30 cellular contexts compared by ENCODE assay signal in genomic region chr15:63109498-63110290, GRCh38. TPM values are rescaled to one million over a fixed set of nuclear protein-coding genes. Genes with fewer than 3 reads are reported as not detected.
DNase-seq lines count a peak whose midpoint lies in the region; ATAC-seq, FAIRE-seq and TF ChIP-seq lines count a peak whose summit lies in the region.
"Had no signal": no experiment of that assay in that cellular context is flagged by ENCODE, and none has a peak within 500 bp of the region (broad histone marks: within the 10 kb centered on the region; RNA-seq: fewer than 3 reads in every experiment).

No MANE protein-coding gene starts in this region.

- no peak overlapping the region for H3K4me3 Mint-ChIP-seq in CD8-positive, alpha-beta T cell
- H3K4me3 Mint-ChIP-seq: activated naive CD4-positive, alpha-beta T cell treated with anti-CD3 and anti-CD28 coated beads, Interleukin-2, amount 10 ng/mL, durations not matched to agents 7 days and 5 days; activated T-helper 1 cell treated with anti-CD3 and anti-CD28 coated beads, Interleukin-12 subunit alpha, Interleukin-12 subunit beta, Interleukin-2, Interleukin-4 antibody, amounts not matched to agents 30 ng/mL and 10 ng/mL and 1 ng/mL, durations not matched to agents 14 hours and 24 hours and 36 hours; B cell; effector memory CD8-positive, alpha-beta T cell; naive thymus-derived CD4-positive, alpha-beta T cell; stimulated activated naive B cell treated with anti-CD40 and anti-IgM and Interleukin-4, amounts not matched to agents 10 μg/mL and 1 μg/mL and 100 μg/mL, for 72 hours had no signal

- H3K27ac ChIP-seq in A549 (peak overlapping the region; percentile 84 to 92), right lobe of liver (peak overlapping the region in 1 of 3 donors; percentile 56), MM.1S (ENCODE audit: low read length) (no peak overlapping the region)
- H3K27ac ChIP-seq in CD8-positive, alpha-beta T cell (ENCODE audit: low read depth, low read length) = no peak overlapping the region
- H3K27ac ChIP-seq: left ventricle myocardium inferior, Peyer's patch, suprapubic skin had no signal

- POLR2A ChIA-PET in A549 (lab: Yijun Ruan, JAX) = interaction anchor here (1.9 kb wide), 1 partner anchor 41 kb away, joined by 8 read pairs; no protein-coding TSS in a partner anchor
- POLR2A ChIA-PET in CD8-positive, alpha-beta T cell (lab: Charles Lee) = no interaction called here

- WGBS in A549 (ENCODE audit: missing lambda C conversion rate) = 91% methylated on average over 4 of the region's 4 CpGs
- WGBS in right lobe of liver (ENCODE audit: insufficient coverage, low coverage, low lambda C conversion rate, missing lambda C conversion rate) = 57% methylated on average over 4 of the region's 4 CpGs

- TF ChIP-seq RAD21 in A549 (conservative IDR thresholded peaks at IDR 0.05 in 1 of 2, IDR thresholded peaks at IDR 0.05 in 1 of 2) = no peak

- no peak for DNase-seq in A549 (ENCODE audit: low read depth in 1 of 2, low spot score in 1 of 2)
- peak; percentile 83 for DNase-seq in OCI-M2 (lab: John Stamatoyannopoulos, UW; ENCODE audit: unreplicated experiment)
- peak; percentile 75 for DNase-seq in choroid plexus epithelial cell (ENCODE audit: low read depth)
- peak in 2 of 3 donors; percentile 67 to 72 for DNase-seq in right lobe of liver
- DNase-seq in RKO (ENCODE audit: low spot score) = no peak
- DNase-seq in MM.1S = no peak
- no peak for DNase-seq in CD8-positive, alpha-beta T cell
- no peak for DNase-seq in stimulated activated CD4-positive, alpha-beta T cell treated with anti-CD3 and anti-CD28 coated beads, Interleukin-2, amount 100 ng/mL, for 24 hours
- DNase-seq: activated CD4-positive, alpha-beta T cell treated with anti-CD3 and anti-CD28 coated beads, Interleukin-2, amount 50 U/mL, for 48 hours; activated naive CD4-positive, alpha-beta T cell treated with anti-CD3 and anti-CD28 coated beads, Interleukin-2, amount 10 ng/mL, durations not matched to agents 7 days and 5 days; cortex of kidney; DMS153; effector memory CD8-positive, alpha-beta T cell; GOT3; left ventricle myocardium inferior; midbrain; naive thymus-derived CD4-positive, alpha-beta T cell; NCI-H1092; NCI-H187 treated with DMSO at 0.1 percent for 48 hours; NK-92 treated with Interleukin-12 subunit alpha and Interleukin-12 subunit beta, amount 100 ng/mL, for 24 hours; Peyer's patch; retina; SIG-M5; stimulated activated CD4-positive, alpha-beta T cell treated with anti-CD3 and anti-CD28 coated beads, Interleukin-12 subunit alpha, Interleukin-12 subunit beta, amount 100 ng/mL, for 4 hours; stimulated activated CD4-positive, alpha-beta T cell treated with anti-CD3 and anti-CD28 coated beads, Interleukin-4, amount 100 ng/mL, for 24 hours; stimulated activated naive B cell treated with anti-CD40 and anti-IgM and Interleukin-4, amounts not matched to agents 10 μg/mL and 1 μg/mL and 100 μg/mL, for 72 hours had no signal

- no peak overlapping the region for H2AFZ ChIP-seq in MM.1S (ENCODE audit: low read length)

- no peak for TF ChIP-seq EP300 in A549 (IDR thresholded peaks at IDR 0.05)

- H3K36me3 ChIP-seq in right lobe of liver (no peaks in the 10 kb centered on the region), MM.1S (replicated peaks; ENCODE audit: insufficient read depth, low read length) (no peaks in the 10 kb centered on the region)
- H3K36me3 ChIP-seq in CD8-positive, alpha-beta T cell (ENCODE audit: insufficient read depth, low read length) = no peaks in the 10 kb centered on the region
- H3K36me3 ChIP-seq: left ventricle myocardium inferior, Peyer's patch, suprapubic skin had no signal

- H3K27me3 ChIP-seq in right lobe of liver (no peaks in the 10 kb centered on the region), MM.1S (replicated peaks; ENCODE audit: insufficient read depth, low read length) (no peaks in the 10 kb centered on the region)
- H3K27me3 ChIP-seq in CD8-positive, alpha-beta T cell (ENCODE audit: insufficient read depth, low read length) = no peaks in the 10 kb centered on the region
- H3K27me3 ChIP-seq: Peyer's patch, suprapubic skin had no signal

- H3K4me3 ChIP-seq in A549 (no peak overlapping the region), choroid plexus epithelial cell (ENCODE audit: low read depth, low read length) (no peak overlapping the region), right lobe of liver (no peak overlapping the region), MM.1S (ENCODE audit: low read length) (no peak overlapping the region)
- H3K4me3 ChIP-seq in CD8-positive, alpha-beta T cell (ENCODE audit: low read depth, low read length) = no peak overlapping the region
- H3K4me3 ChIP-seq: left ventricle myocardium inferior, Peyer's patch, suprapubic skin had no signal

- H3K36me3 Mint-ChIP-seq in CD8-positive, alpha-beta T cell = no peaks in the 10 kb centered on the region
- H3K36me3 Mint-ChIP-seq: activated naive CD4-positive, alpha-beta T cell treated with anti-CD3 and anti-CD28 coated beads, Interleukin-2, amount 10 ng/mL, durations not matched to agents 7 days and 5 days; naive thymus-derived CD4-positive, alpha-beta T cell; stimulated activated naive B cell treated with anti-CD40 and anti-IgM and Interleukin-4, amounts not matched to agents 10 μg/mL and 1 μg/mL and 100 μg/mL, for 72 hours had no signal

- no peaks in the 10 kb centered on the region for H3K9me3 Mint-ChIP-seq in CD8-positive, alpha-beta T cell
- H3K9me3 Mint-ChIP-seq: effector memory CD8-positive, alpha-beta T cell had no signal

- CTCF ChIA-PET in A549 (lab: Yijun Ruan, JAX) = interaction anchor here (0.7 to 5.0 kb wide), 9 partner anchors 16 to 186 kb away, joined by 3 to 38 read pairs (median 3); no protein-coding TSS in a partner anchor
- CTCF ChIA-PET in CD8-positive, alpha-beta T cell (lab: Charles Lee) = interaction anchor here (2.6 kb wide), 1 partner anchor 61 kb away, joined by 6 read pairs; no protein-coding TSS in a partner anchor

- TF ChIP-seq POLR2A in A549 (IDR thresholded peaks at IDR 0.05; ENCODE audit: low read length) = no peak
- TF ChIP-seq POLR2A in right lobe of liver (IDR thresholded peaks at IDR 0.05) = no peak

- H3K27ac Mint-ChIP-seq in CD8-positive, alpha-beta T cell = no peak overlapping the region
- H3K27ac Mint-ChIP-seq: activated naive CD4-positive, alpha-beta T cell treated with anti-CD3 and anti-CD28 coated beads, Interleukin-2, amount 10 ng/mL, durations not matched to agents 7 days and 5 days; activated T-helper 1 cell treated with anti-CD3 and anti-CD28 coated beads, Interleukin-12 subunit alpha, Interleukin-12 subunit beta, Interleukin-2, Interleukin-4 antibody, amounts not matched to agents 30 ng/mL and 10 ng/mL and 1 ng/mL, durations not matched to agents 14 hours and 24 hours and 36 hours; B cell; effector memory CD8-positive, alpha-beta T cell; naive thymus-derived CD4-positive, alpha-beta T cell had no signal

- H3K4me1 Mint-ChIP-seq in CD8-positive, alpha-beta T cell (ENCODE audit: low read depth) = no peaks in the 10 kb centered on the region
- H3K4me1 Mint-ChIP-seq: activated naive CD4-positive, alpha-beta T cell treated with anti-CD3 and anti-CD28 coated beads, Interleukin-2, amount 10 ng/mL, durations not matched to agents 7 days and 5 days; B cell; stimulated activated naive B cell treated with anti-CD40 and anti-IgM and Interleukin-4, amounts not matched to agents 10 μg/mL and 1 μg/mL and 100 μg/mL, for 72 hours had no signal

- intact Hi-C loops in right lobe of liver (cut with DNase I) = no loop called here
- intact Hi-C loops in CD8-positive, alpha-beta T cell (cut with DNase I, micrococcal nuclease) = no loop called here

- H3K79me2 ChIP-seq in MM.1S (ENCODE audit: low read length) = no peaks in the 10 kb centered on the region

- ATAC-seq in A549 (no peak), right lobe of liver (peak; percentile 54 to 78 (median 75))
- ATAC-seq in CD8-positive, alpha-beta T cell = no peak
- ATAC-seq: effector memory CD8-positive, alpha-beta T cell; naive thymus-derived CD4-positive, alpha-beta T cell; stimulated activated naive B cell treated with anti-CD40 and anti-IgM and Interleukin-4, amounts not matched to agents 10 μg/mL and 1 μg/mL and 100 μg/mL, for 72 hours had no signal

- no peaks in the 10 kb centered on the region for H4K20me1 ChIP-seq in MM.1S (ENCODE audit: insufficient read depth, low read length)

- H3K4me1 ChIP-seq in A549 (peaks cover 39% of the 10 kb centered on the region), right lobe of liver (peaks cover 0 to 26% (median 14%) of the 10 kb centered on the region in 4 donors), MM.1S (ENCODE audit: low read length) (no peaks in the 10 kb centered on the region)
- no peaks in the 10 kb centered on the region for H3K4me1 ChIP-seq in CD8-positive, alpha-beta T cell (ENCODE audit: insufficient read depth, low read length)
- H3K4me1 ChIP-seq: left ventricle myocardium inferior, suprapubic skin had no signal

- H3K4me2 ChIP-seq in A549 = no peak overlapping the region
- no peak overlapping the region for H3K4me2 ChIP-seq in MM.1S (ENCODE audit: low read depth, low read length)

- H3K27me3 Mint-ChIP-seq in CD8-positive, alpha-beta T cell (ENCODE audit: low read depth) = peaks cover 18% of the 10 kb centered on the region

- no peaks in the 10 kb centered on the region for H3F3A ChIP-seq in MM.1S (ENCODE audit: insufficient read depth, low read length)

- no peak overlapping the region for H3K9ac ChIP-seq in MM.1S (ENCODE audit: low read length)

- H3K9me3 ChIP-seq in A549 (peaks cover 24% of the 10 kb centered on the region), right lobe of liver (no peaks in the 10 kb centered on the region), MM.1S (replicated peaks; ENCODE audit: insufficient read depth, low read length) (no peaks in the 10 kb centered on the region)
- H3K9me3 ChIP-seq in CD8-positive, alpha-beta T cell (ENCODE audit: low read length) = no peaks in the 10 kb centered on the region
- H3K9me3 ChIP-seq: left ventricle myocardium inferior, Peyer's patch, suprapubic skin had no signal

- H3K9me2 ChIP-seq in MM.1S (replicated peaks; ENCODE audit: insufficient read depth, low read length) = no peaks in the 10 kb centered on the region

- TF ChIP-seq CTCF in A549 (IDR thresholded peaks at IDR 0.05) (no peak), choroid plexus epithelial cell (conservative IDR thresholded peaks at IDR 0.05; ENCODE audit: low read depth, low read length) (no peak), right lobe of liver (IDR thresholded peaks at IDR 0.05) (no peak), MM.1S (IDR thresholded peaks at IDR 0.05; ENCODE audit: low read length) (no peak)
- no peak for TF ChIP-seq CTCF in CD8-positive, alpha-beta T cell (IDR thresholded peaks at IDR 0.05)

- FAIRE-seq in A549 (lab: Jason Lieb, UNC) = no peak
- FAIRE-seq: frontal cortex had no signal

RNA-seq across cellular contexts. Expression of gene LACTB, which starts 12.0 kb away (rescaled TPM):
- polyA plus RNA-seq in A549 (2011; rRNA removed) (31.0 and 59.6 TPM in 2 replicates), A549 (2017; fragmentation: RNase III; extraction: RNeasy Plus Mini Kit Qiagen cat#74134 plus additional on column Dnase treatment) (56.5 to 69.8 TPM (median 56.7 TPM) in 3 replicates)
- 27.8 and 29.8 TPM in 2 replicates for polyA plus RNA-seq in A549 (2012; cell fraction: cytosol; rRNA removed)
- polyA plus RNA-seq in A549 (2012; cell fraction: nucleus; rRNA removed) = 16.7 and 18.5 TPM in 2 replicates
- polyA minus RNA-seq in A549 (2011; rRNA and poly(A)+ RNA removed) = 8.8 and 9.4 TPM in 2 replicates
- total RNA-seq in right lobe of liver = 10 to 100 TPM; 16.4 to 34.8 (median 21.5) TPM
- 1 to 10 TPM; 8.8 to 9.6 TPM for total RNA-seq in CD8-positive, alpha-beta T cell

RNA-seq across cellular contexts. Expression of gene RPS27L, which starts 47.6 kb away (rescaled TPM):
- polyA plus RNA-seq in A549 (2011; rRNA removed) (742 and 748 TPM in 2 replicates), A549 (2017; fragmentation: RNase III; extraction: RNeasy Plus Mini Kit Qiagen cat#74134 plus additional on column Dnase treatment) (609 to 664 TPM (median 641 TPM) in 3 replicates)
- polyA plus RNA-seq in A549 (2012; cell fraction: cytosol; rRNA removed) = 258 and 280 TPM in 2 replicates
- 43.1 and 51.1 TPM in 2 replicates for polyA plus RNA-seq in A549 (2012; cell fraction: nucleus; rRNA removed)
- 38.3 and 59.2 TPM in 2 replicates for polyA minus RNA-seq in A549 (2011; rRNA and poly(A)+ RNA removed)
- 100 to 1,000 TPM in 3 of 6 experiments, 10 to 100 TPM in 3; 63.9 to 115 (median 99.8) TPM for total RNA-seq in right lobe of liver
- 10 to 100 TPM; 40.3 to 45.9 TPM for total RNA-seq in CD8-positive, alpha-beta T cell

Comparison
In these comparisons a context has a peak if more than half of its experiments do, and no peak if none do; other contexts are left out.
1. ATAC-seq: peak in right lobe of liver (4 of 4); none in A549 (0 of 2) and CD8-positive, alpha-beta T cell (single experiment).
2. DNase-seq: peak in OCI-M2 (single experiment), choroid plexus epithelial cell (single experiment) and right lobe of liver (2 of 3); none in A549 (0 of 2), RKO (single experiment), MM.1S (single experiment), CD8-positive, alpha-beta T cell (0 of 7) and stimulated activated CD4-positive, alpha-beta T cell treated with anti-CD3 and anti-CD28 coated beads, Interleukin-2, amount 100 ng/mL, for 24 hours (0 of 2).
3. H3K27ac ChIP-seq: peak in A549 (2 of 2); none in MM.1S (single experiment) and CD8-positive, alpha-beta T cell (single experiment).